Comparison of ENCODE assay signal across 2 cellular contexts in genomic region chr10:3129581-3130340, GRCh38.
TF ChIP-seq lines count a peak whose summit lies in the region.

No MANE protein-coding gene starts in this region.

TF ChIP-seq in HCT116, 20 proteins besides CTCF, POLR2A, EP300 and RAD21 (continued from another document):
- TF ChIP-seq ATF3 (IDR thresholded peaks at IDR 0.05), result no peak
- no peak for TF ChIP-seq SIN3A (IDR thresholded peaks at IDR 0.05; ENCODE audit: low read depth)
- no peak for TF ChIP-seq SRF (IDR thresholded peaks at IDR 0.05; ENCODE audit: low read depth)
- no peak for TF ChIP-seq POLR2AphosphoS5 (IDR thresholded peaks at IDR 0.05; ENCODE audit: low read depth, low read length)
- no peak for TF ChIP-seq ELF1 (IDR thresholded peaks at IDR 0.05; ENCODE audit: borderline replicate concordance, low read depth)
- TF ChIP-seq EZH2 (IDR thresholded peaks at IDR 0.05), result no peak
- TF ChIP-seq CBX3 (IDR thresholded peaks at IDR 0.05; ENCODE audit: low read depth), result no peak
- no peak for TF ChIP-seq ZFX (IDR thresholded peaks at IDR 0.05)
- TF ChIP-seq REST (IDR thresholded peaks at IDR 0.05; ENCODE audit: low read depth), result no peak
- no peak for TF ChIP-seq JUND (IDR thresholded peaks at IDR 0.05)
- TF ChIP-seq, protein P1, sequence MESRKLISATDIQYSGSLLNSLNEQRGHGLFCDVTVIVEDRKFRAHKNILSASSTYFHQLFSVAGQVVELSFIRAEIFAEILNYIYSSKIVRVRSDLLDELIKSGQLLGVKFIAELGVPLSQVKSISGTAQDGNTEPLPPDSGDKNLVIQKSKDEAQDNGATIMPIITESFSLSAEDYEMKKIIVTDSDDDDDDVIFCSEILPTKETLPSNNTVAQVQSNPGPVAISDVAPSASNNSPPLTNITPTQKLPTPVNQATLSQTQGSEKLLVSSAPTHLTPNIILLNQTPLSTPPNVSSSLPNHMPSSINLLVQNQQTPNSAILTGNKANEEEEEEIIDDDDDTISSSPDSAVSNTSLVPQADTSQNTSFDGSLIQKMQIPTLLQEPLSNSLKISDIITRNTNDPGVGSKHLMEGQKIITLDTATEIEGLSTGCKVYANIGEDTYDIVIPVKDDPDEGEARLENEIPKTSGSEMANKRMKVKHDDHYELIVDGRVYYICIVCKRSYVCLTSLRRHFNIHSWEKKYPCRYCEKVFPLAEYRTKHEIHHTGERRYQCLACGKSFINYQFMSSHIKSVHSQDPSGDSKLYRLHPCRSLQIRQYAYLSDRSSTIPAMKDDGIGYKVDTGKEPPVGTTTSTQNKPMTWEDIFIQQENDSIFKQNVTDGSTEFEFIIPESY (IDR thresholded peaks at IDR 0.05; ENCODE audit: extremely low read depth, insufficient replicate concordance, low read length), result no peak
- TF ChIP-seq CEBPB (IDR thresholded peaks at IDR 0.05; ENCODE audit: low read depth), result no peak
- TF ChIP-seq YY1 (IDR thresholded peaks at IDR 0.05; ENCODE audit: extremely low read depth, insufficient replicate concordance, low read depth, low read length), result no peak
- no peak for TF ChIP-seq TCF7L2 (IDR thresholded peaks at IDR 0.05; ENCODE audit: borderline replicate concordance, extremely low read depth, insufficient read depth, insufficient read length)
- TF ChIP-seq FOSL1 (IDR thresholded peaks at IDR 0.05; ENCODE audit: low read depth), result no peak

TF ChIP-seq in GM12878, 131 proteins besides CTCF, POLR2A, EP300 and RAD21 (continued from another document):
- TF ChIP-seq, protein P2, sequence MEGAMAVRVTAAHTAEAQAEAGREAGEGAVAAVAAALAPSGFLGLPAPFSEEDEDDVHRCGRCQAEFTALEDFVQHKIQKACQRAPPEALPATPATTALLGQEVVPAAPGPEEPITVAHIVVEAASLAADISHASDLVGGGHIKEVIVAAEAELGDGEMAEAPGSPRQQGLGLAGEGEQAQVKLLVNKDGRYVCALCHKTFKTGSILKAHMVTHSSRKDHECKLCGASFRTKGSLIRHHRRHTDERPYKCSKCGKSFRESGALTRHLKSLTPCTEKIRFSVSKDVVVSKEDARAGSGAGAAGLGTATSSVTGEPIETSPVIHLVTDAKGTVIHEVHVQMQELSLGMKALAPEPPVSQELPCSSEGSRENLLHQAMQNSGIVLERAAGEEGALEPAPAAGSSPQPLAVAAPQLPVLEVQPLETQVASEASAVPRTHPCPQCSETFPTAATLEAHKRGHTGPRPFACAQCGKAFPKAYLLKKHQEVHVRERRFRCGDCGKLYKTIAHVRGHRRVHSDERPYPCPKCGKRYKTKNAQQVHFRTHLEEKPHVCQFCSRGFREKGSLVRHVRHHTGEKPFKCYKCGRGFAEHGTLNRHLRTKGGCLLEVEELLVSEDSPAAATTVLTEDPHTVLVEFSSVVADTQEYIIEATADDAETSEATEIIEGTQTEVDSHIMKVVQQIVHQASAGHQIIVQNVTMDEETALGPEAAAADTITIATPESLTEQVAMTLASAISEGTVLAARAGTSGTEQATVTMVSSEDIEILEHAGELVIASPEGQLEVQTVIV (IDR thresholded peaks at IDR 0.05; ENCODE audit: borderline replicate concordance, partially characterized antibody), result no peak
- TF ChIP-seq CHD4 (IDR thresholded peaks at IDR 0.05) (no peak), CEBPB (IDR thresholded peaks at IDR 0.05; ENCODE audit: borderline replicate concordance in 1 of 2, low read depth in 2 of 2, low read length in 2 of 2) (no peak), ZNF217 (IDR thresholded peaks at IDR 0.05) (no peak), BMI1 (IDR thresholded peaks at IDR 0.05; ENCODE audit: borderline replicate concordance) (no peak), SMARCA5 (IDR thresholded peaks at IDR 0.05) (no peak), STAT1 (conservative IDR thresholded peaks at IDR 0.05) (no peak), ELK1 (IDR thresholded peaks at IDR 0.05; ENCODE audit: low read depth, low read length) (no peak), REST (IDR thresholded peaks at IDR 0.05; ENCODE audit: low read depth, low read length) (no peak), TBL1XR1 (IDR thresholded peaks at IDR 0.05; ENCODE audit: low read depth, low read length) (no peak), HDGF (IDR thresholded peaks at IDR 0.05) (no peak), GABPA (IDR thresholded peaks at IDR 0.05; ENCODE audit: low read depth) (no peak), EZH2 (IDR thresholded peaks at IDR 0.05; ENCODE audit: borderline replicate concordance, control insufficient read depth, low read depth, low read length) (no peak), MTA3 (IDR thresholded peaks at IDR 0.05; ENCODE audit: borderline replicate concordance, low read length) (no peak)
- TF ChIP-seq, protein P3, sequence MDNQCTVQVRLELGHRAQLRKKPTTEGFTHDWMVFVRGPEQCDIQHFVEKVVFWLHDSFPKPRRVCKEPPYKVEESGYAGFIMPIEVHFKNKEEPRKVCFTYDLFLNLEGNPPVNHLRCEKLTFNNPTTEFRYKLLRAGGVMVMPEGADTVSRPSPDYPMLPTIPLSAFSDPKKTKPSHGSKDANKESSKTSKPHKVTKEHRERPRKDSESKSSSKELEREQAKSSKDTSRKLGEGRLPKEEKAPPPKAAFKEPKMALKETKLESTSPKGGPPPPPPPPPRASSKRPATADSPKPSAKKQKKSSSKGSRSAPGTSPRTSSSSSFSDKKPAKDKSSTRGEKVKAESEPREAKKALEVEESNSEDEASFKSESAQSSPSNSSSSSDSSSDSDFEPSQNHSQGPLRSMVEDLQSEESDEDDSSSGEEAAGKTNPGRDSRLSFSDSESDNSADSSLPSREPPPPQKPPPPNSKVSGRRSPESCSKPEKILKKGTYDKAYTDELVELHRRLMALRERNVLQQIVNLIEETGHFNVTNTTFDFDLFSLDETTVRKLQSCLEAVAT (IDR thresholded peaks at IDR 0.05), result no peak
- TF ChIP-seq, protein P4, sequence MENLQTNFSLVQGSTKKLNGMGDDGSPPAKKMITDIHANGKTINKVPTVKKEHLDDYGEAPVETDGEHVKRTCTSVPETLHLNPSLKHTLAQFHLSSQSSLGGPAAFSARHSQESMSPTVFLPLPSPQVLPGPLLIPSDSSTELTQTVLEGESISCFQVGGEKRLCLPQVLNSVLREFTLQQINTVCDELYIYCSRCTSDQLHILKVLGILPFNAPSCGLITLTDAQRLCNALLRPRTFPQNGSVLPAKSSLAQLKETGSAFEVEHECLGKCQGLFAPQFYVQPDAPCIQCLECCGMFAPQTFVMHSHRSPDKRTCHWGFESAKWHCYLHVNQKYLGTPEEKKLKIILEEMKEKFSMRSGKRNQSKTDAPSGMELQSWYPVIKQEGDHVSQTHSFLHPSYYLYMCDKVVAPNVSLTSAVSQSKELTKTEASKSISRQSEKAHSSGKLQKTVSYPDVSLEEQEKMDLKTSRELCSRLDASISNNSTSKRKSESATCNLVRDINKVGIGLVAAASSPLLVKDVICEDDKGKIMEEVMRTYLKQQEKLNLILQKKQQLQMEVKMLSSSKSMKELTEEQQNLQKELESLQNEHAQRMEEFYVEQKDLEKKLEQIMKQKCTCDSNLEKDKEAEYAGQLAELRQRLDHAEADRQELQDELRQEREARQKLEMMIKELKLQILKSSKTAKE (IDR thresholded peaks at IDR 0.05; ENCODE audit: low read depth, poor library complexity, severe bottlenecking), result no peak
